In genomic region chr9:109496126-109496707, GRCh38 we compare ENCODE assay signal across 22 cellular contexts. TPM values are rescaled to one million over a fixed set of nuclear protein-coding genes. Genes with fewer than 3 reads are reported as not detected.
DNase-seq lines count a peak whose midpoint lies in the region; ATAC-seq, FAIRE-seq and TF ChIP-seq lines count a peak whose summit lies in the region.
"Had no signal": no experiment of that assay in that cellular context is flagged by ENCODE, and none has a peak within 500 bp of the region (broad histone marks: within the 10 kb centered on the region; RNA-seq: fewer than 3 reads in every experiment).

No MANE protein-coding gene starts in this region.

- no peak for TF ChIP-seq POLR2A in HepG2 (IDR thresholded peaks at IDR 0.05; ENCODE audit: insufficient read depth in 1 of 2, low read depth in 2 of 2, low read length in 2 of 2)
- no peak for TF ChIP-seq POLR2A in right lobe of liver (IDR thresholded peaks at IDR 0.05)

- no peaks in the 10 kb centered on the region for H3K9me3 ChIP-seq in HepG2 (ENCODE audit: low read length)
- no peaks in the 10 kb centered on the region for H3K9me3 ChIP-seq in right lobe of liver
- H3K9me3 ChIP-seq in mucosa of rectum (ENCODE audit: control insufficient read depth in 2 of 2, low read length in 2 of 2) = no peaks in the 10 kb centered on the region
- H3K9me3 ChIP-seq: gastroesophageal sphincter, spleen, upper lobe of left lung had no signal

- no peak for TF ChIP-seq EP300 in HepG2 (IDR thresholded peaks at IDR 0.05; ENCODE audit: low read depth in 2 of 2, low read length in 2 of 2)
- TF ChIP-seq EP300 in HepG2 (CRISPR knock-in tag; IDR thresholded peaks at IDR 0.05; ENCODE audit: borderline replicate concordance) = no peak

- WGBS in HepG2 (ENCODE audit: low lambda C conversion rate) = 95% methylated on average over 6 of the region's 6 CpGs
- 35% methylated on average over 6 of the region's 6 CpGs for WGBS in right lobe of liver (ENCODE audit: insufficient coverage, low coverage, low lambda C conversion rate, missing lambda C conversion rate)

- H3K4me3 ChIP-seq in HepG2 (replicated peaks in 1 of 3; ENCODE audit: insufficient read depth in 1 of 3, low read depth in 2 of 3, low read length in 3 of 3) (no peak overlapping the region), right lobe of liver (peak overlapping the region in 1 of 3 donors; percentile 44), mucosa of rectum (ENCODE audit: low read length in 2 of 2) (peak overlapping the region; percentile 6 to 78)
- H3K4me3 ChIP-seq: spleen had no signal

- POLR2A ChIA-PET in HepG2 (lab: Yijun Ruan, JAX) = interaction anchor here (7.3 kb wide), 1 partner anchor 20 kb away, joined by 71 read pairs; no protein-coding TSS in a partner anchor

- H3K79me2 ChIP-seq in HepG2 (ENCODE audit: insufficient read depth, low read length) = peaks cover 6% of the 10 kb centered on the region

- H3K4me1 ChIP-seq in HepG2 (ENCODE audit: insufficient read depth, low read length) (peaks cover 49% of the 10 kb centered on the region), right lobe of liver (peaks cover 0 to 21% (median 6%) of the 10 kb centered on the region in 4 donors), foreskin keratinocyte (peaks cover 7% of the 10 kb centered on the region), mucosa of rectum (ENCODE audit: control insufficient read depth in 2 of 2, insufficient read depth in 2 of 2, low read length in 2 of 2) (peaks cover 9 to 27% of the 10 kb centered on the region in 2 donors)

- TF ChIP-seq RAD21 in HepG2 (CRISPR knock-in tag; IDR thresholded peaks at IDR 0.05) = no peak

- CTCF ChIA-PET in HepG2 (lab: Yijun Ruan, JAX; ENCODE audit: low intra/inter-chr PET ratio, low total read pairs) = no interaction called here

- intact Hi-C loops in HepG2 (cut with micrococcal nuclease; ENCODE audit: unreplicated experiment) = no loop called here
- intact Hi-C loops in right lobe of liver (cut with DNase I) = loop anchor here in 1 of 2 donors (10.0 kb wide), 1 partner anchor 61 kb away; no protein-coding TSS in a partner anchor

- no peak for ATAC-seq in HepG2
- no peak for ATAC-seq in right lobe of liver
- no peak for ATAC-seq in foreskin keratinocyte
- ATAC-seq in HG03354 (IDR thresholded peaks at IDR 0.05; ENCODE audit: poor library complexity, severe bottlenecking, unreplicated experiment) = no peak
- ATAC-seq: activated CD8-positive, alpha-beta memory T cell treated with anti-CD3 and anti-CD28 coated beads, Interleukin-2, amount 10 ng/mL, durations not matched to agents 7 days and 5 days; gastroesophageal sphincter; stimulated activated naive CD8-positive, alpha-beta T cell treated with anti-CD3 and anti-CD28 coated beads, Interleukin-15, amount 100 ng/mL, for 72 hours had no signal

- in situ Hi-C loops in HepG2 (cut with HindIII; ENCODE audit: extremely low pct_ligation_motif_present, low pct_unique_long_range_greater_than_20kb) = no loop called here

- TF ChIP-seq CTCF in HepG2 (CRISPR knock-in tag; IDR thresholded peaks at IDR 0.05) (no peak), right lobe of liver (IDR thresholded peaks at IDR 0.05) (no peak), foreskin keratinocyte (conservative IDR thresholded peaks at IDR 0.05) (no peak)

- TSS peak; percentile 57 for BruUV-seq in HepG2 (replicated peaks; lab: Mats Ljungman, UMichigan)

- H3K36me3 ChIP-seq in HepG2 (replicated peaks in 1 of 2; ENCODE audit: control insufficient read depth in 1 of 2, insufficient read depth in 2 of 2, low read length in 2 of 2) (no peaks in the 10 kb centered on the region), right lobe of liver (no peaks in the 10 kb centered on the region), mucosa of rectum (ENCODE audit: control insufficient read depth in 2 of 2, insufficient read depth in 2 of 2, low read length in 2 of 2) (peaks cover 0 to 3% of the 10 kb centered on the region in 2 donors)
- H3K36me3 ChIP-seq: gastroesophageal sphincter, spleen, upper lobe of left lung had no signal

- H3K27ac ChIP-seq in HepG2 (ENCODE audit: extremely low read length, insufficient read depth, low read length) (no peak overlapping the region), right lobe of liver (no peak overlapping the region), foreskin keratinocyte (peak overlapping the region; percentile 19), mucosa of rectum (ENCODE audit: low read depth in 2 of 2, low read length in 2 of 2) (no peak overlapping the region)
- H3K27ac ChIP-seq: gastroesophageal sphincter, spleen, upper lobe of left lung had no signal

- H3K27me3 ChIP-seq in HepG2 (ENCODE audit: control insufficient read depth in 1 of 2, insufficient read depth in 2 of 2, low read length in 2 of 2) (peaks cover 1 to 7% of the 10 kb centered on the region in 2 experiments; a peak in 4 of 5 replicates), right lobe of liver (no peaks in the 10 kb centered on the region), foreskin keratinocyte (peaks cover under 1% of the 10 kb centered on the region), mucosa of rectum (ENCODE audit: control insufficient read depth in 2 of 2, insufficient read depth in 2 of 2, low read length in 2 of 2) (peaks cover 0 to 16% of the 10 kb centered on the region in 2 donors)

- no peak for FAIRE-seq in HepG2 (lab: Jason Lieb, UNC)

- no peaks in the 10 kb centered on the region for H4K20me1 ChIP-seq in HepG2 (ENCODE audit: insufficient read depth, low read length)

- no peak for DNase-seq in HepG2 (ENCODE audit: low spot score)
- DNase-seq in right lobe of liver = no peak
- DNase-seq in foreskin keratinocyte = no peak
- no peak for DNase-seq in stimulated activated CD4-positive, alpha-beta T cell treated with anti-CD3 and anti-CD28 coated beads, Interleukin-4, amount 100 ng/mL, for 4 hours
- DNase-seq in HuH-7 (ENCODE audit: low spot score) = no peak
- DNase-seq in GM19240 (ENCODE audit: insufficient read length, low spot score) = no peak
- DNase-seq: activated CD4-positive, alpha-beta T cell treated with anti-CD3 and anti-CD28 coated beads, Interleukin-2, amount 10 ng/mL, durations not matched to agents 24 days and 14 days; activated CD8-positive, alpha-beta memory T cell treated with anti-CD3 and anti-CD28 coated beads, Interleukin-2, amount 10 ng/mL, durations not matched to agents 7 days and 5 days; anterior cingulate cortex; central memory CD4-positive, alpha-beta T cell; COR-L47; erythroblast; NCI-H187; NCI-H2227 treated with DMSO at 0.1 percent for 48 hours; OCI-M1; SHP77 treated with DMSO at 0.1 percent for 48 hours; spleen; stimulated activated naive CD8-positive, alpha-beta T cell treated with anti-CD3 and anti-CD28 coated beads, Interleukin-15, amount 100 ng/mL, for 72 hours; upper lobe of left lung had no signal

- no peak overlapping the region for H3K9ac ChIP-seq in HepG2 (ENCODE audit: insufficient read depth, low read depth, low read length)
- H3K9ac ChIP-seq in mucosa of rectum (ENCODE audit: low read depth in 1 of 2, low read length in 2 of 2) = no peak overlapping the region

- H2AFZ ChIP-seq in HepG2 (ENCODE audit: low read length) = no peak overlapping the region

- 0 out of 2 replicates have a peak overlapping the region, but pooled peaks have one; percentile 95 for H3K4me2 ChIP-seq in HepG2 (ENCODE audit: low read depth, low read length)

RNA-seq across cellular contexts. Expression of gene PTPN3, which starts 1.9 kb away (rescaled TPM):
- total RNA-seq in HepG2 (2016; rRNA removed; fragmentation: Illumina TruSeq; extraction: Trizol) (5.6 and 7.9 TPM in 2 replicates), right lobe of liver (10 to 100 TPM; 15.0 to 33.3 (median 30.0) TPM), foreskin keratinocyte (14.4 and 19.5 TPM in 2 replicates)
- 1.3 TPM in 2 replicates for total RNA-seq in HepG2 (2016; cell fraction: cytosol; rRNA removed; fragmentation: Illumina TruSeq; extraction: Trizol; ENCODE audit: low read depth)
- 5.7 and 6.8 TPM in 2 replicates for total RNA-seq in HepG2 (2016; cell fraction: insoluble cytoplasmic fraction; rRNA removed; fragmentation: Illumina TruSeq; extraction: Trizol)
- 3.7 and 4.9 TPM in 2 replicates for total RNA-seq in HepG2 (2016; cell fraction: membrane; rRNA removed; fragmentation: Illumina TruSeq; extraction: Trizol)
- 4.9 and 6.4 TPM in 2 replicates for total RNA-seq in HepG2 (2016; cell fraction: nucleus; rRNA removed; fragmentation: Illumina TruSeq; extraction: Trizol)
- polyA plus RNA-seq in HepG2 (2011; rRNA removed) (17.2 and 20.5 TPM in 2 replicates), foreskin keratinocyte (7.5 and 12.2 TPM in 2 replicates)
- polyA plus RNA-seq in HepG2 (2011; cell fraction: cytosol; rRNA removed) = 9.8 and 14.5 TPM in 2 replicates
- polyA plus RNA-seq in HepG2 (2011; cell fraction: nucleus; rRNA removed) = 18.5 and 18.8 TPM in 2 replicates
- 6.4 and 8.5 TPM in 2 replicates for polyA plus RNA-seq in HepG2 (2012)
- 0.68 and 1.0 TPM in 2 replicates for polyA plus RNA-seq in HepG2 (2016; cell fraction: cytosol; fragmentation: Illumina TruSeq; extraction: Trizol; ENCODE audit: low read depth)
- polyA plus RNA-seq in HepG2 (2016; cell fraction: insoluble cytoplasmic fraction; fragmentation: Illumina TruSeq; extraction: Trizol; ENCODE audit: low read depth) = 6.0 and 7.7 TPM in 2 replicates
- 1.8 and 2.7 TPM in 2 replicates for polyA plus RNA-seq in HepG2 (2016; cell fraction: membrane; fragmentation: Illumina TruSeq; extraction: Trizol; ENCODE audit: low read depth)
- 9.2 and 9.7 TPM in 2 replicates for polyA plus RNA-seq in HepG2 (2016; cell fraction: nucleus; fragmentation: Illumina TruSeq; extraction: Trizol; ENCODE audit: insufficient read depth, low read depth)
- polyA minus RNA-seq in HepG2 (2011; rRNA and poly(A)+ RNA removed; ENCODE audit: low replicate concordance) = 11.9 and 17.0 TPM in 2 replicates
- polyA minus RNA-seq in HepG2 (2011; cell fraction: cytosol; rRNA and poly(A)+ RNA removed) = 7.4 and 10.0 TPM in 2 replicates
- 18.0 and 21.4 TPM in 2 replicates for polyA minus RNA-seq in HepG2 (2011; cell fraction: nucleus; rRNA and poly(A)+ RNA removed)

Comparison
In these comparisons a context has a peak if more than half of its experiments do, and no peak if none do; other contexts are left out.
1. H3K4me3 ChIP-seq: peak in mucosa of rectum (2 of 2); none in HepG2 (0 of 3).